21 cellular contexts compared by ENCODE assay signal in the genomic region with DNA sequence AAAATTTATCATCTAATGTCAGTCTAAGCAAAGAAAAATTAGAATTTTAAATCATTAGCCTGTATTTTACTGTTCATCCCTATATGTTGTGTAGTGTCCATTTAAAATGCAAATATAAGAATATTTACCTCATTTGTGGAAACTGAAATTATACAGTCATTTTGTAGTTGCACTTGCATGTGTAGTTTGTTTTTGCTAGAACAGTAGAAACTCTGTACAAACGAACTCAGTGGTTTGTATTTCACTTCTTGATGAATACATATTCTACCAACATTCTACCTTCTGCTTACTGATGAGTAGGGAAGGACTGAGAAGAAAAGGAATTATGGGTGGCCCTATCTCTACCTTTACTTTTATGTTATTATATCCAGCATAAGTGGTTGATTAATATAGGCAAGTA.
"Had no signal": no experiment of that assay in that cellular context is flagged by ENCODE, and none has a peak within 500 bp of the region (broad histone marks: within the 10 kb centered on the region; RNA-seq: fewer than 3 reads in every experiment).

No MANE protein-coding gene starts in this region.

- H3K27ac ChIP-seq: colonic mucosa, prostate gland, right atrium auricular region, sigmoid colon, spleen, testis, tibial artery had no signal

- H3K4me3 ChIP-seq: colonic mucosa, lung, prostate gland, right atrium auricular region, sigmoid colon, spleen, testis, tibial artery had no signal

- H3K36me3 ChIP-seq: colonic mucosa, prostate gland, right atrium auricular region, sigmoid colon, tibial artery had no signal

- H3K4me1 ChIP-seq: colonic mucosa, prostate gland, testis had no signal

- H3K9me3 ChIP-seq: colonic mucosa, prostate gland, right atrium auricular region, sigmoid colon, spleen, testis, tibial artery had no signal

- FAIRE-seq: frontal cortex, kidney had no signal

- ATAC-seq: naive thymus-derived CD8-positive, alpha-beta T cell; stimulated activated memory B cell treated with anti-CD40 and anti-IgM and Interleukin-4, amounts not matched to agents 10 μg/mL and 1 μg/mL and 100 μg/mL, for 72 hours; stimulated activated naive CD8-positive, alpha-beta T cell treated with anti-CD3 and anti-CD28 coated beads, Interleukin-15, Interleukin-2, amounts not matched to agents 100 U/mL and 50 U/mL, for 24 hours had no signal

- DNase-seq: colonic mucosa; effector CD8-positive, alpha-beta T cell; endodermal cell; kidney; mesenchymal stem cell; midbrain; naive thymus-derived CD8-positive, alpha-beta T cell; nephron progenitor cell; nucleus accumbens; sigmoid colon; spleen; stimulated activated CD4-positive, alpha-beta T cell treated with anti-CD3 and anti-CD28 coated beads, Interleukin-4, amount 100 ng/mL, for 4 hours; stimulated activated naive CD8-positive, alpha-beta T cell treated with anti-CD3 and anti-CD28 coated beads, Interleukin-15, Interleukin-2, amounts not matched to agents 100 U/mL and 50 U/mL, for 24 hours; substantia nigra; testis; tibial artery had no signal

- H3K27me3 ChIP-seq: colonic mucosa, right atrium auricular region, sigmoid colon, spleen, testis, tibial artery had no signal
